Comparison of ENCODE assay signal across 8 cellular contexts in the genomic region with DNA sequence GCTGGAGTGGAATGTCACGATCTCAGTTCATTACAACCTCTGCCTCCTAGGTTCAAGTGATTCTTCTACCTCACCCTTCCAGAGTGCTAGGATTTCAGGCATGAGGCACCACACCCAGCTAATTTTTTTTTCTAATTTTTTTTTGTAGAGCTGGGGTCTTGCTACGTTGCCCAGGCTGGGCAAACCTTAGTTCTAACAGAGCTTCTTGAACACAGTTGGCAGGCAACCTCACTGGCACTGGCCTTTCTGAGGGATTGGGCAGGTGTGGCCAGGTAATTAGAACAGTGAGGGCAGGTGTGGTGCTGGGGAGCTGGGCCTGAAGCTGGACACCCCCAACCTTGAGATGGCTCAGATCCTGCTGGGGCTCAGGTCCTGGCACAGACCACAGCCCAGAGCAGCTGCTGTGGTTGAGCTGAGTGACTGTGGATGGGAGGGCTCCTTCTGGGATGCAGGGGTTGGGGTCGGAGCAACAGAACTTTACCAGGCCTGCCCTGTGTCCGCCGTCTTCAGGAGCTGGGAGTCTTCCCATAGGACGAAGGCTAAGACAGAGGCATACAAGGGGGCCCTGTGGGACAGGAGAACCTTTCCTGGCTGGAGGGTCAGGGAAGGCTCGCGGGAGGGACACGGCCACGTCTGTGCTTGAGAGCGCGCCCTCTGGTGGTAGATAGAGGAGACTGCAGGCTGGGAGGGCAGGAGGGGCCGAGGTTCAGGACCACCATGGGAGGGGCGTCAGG. TPM values are rescaled to one million over a fixed set of nuclear protein-coding genes. Genes with fewer than 3 reads are reported as not detected.
DNase-seq lines count a peak whose midpoint lies in the region; ATAC-seq and TF ChIP-seq lines count a peak whose summit lies in the region.

No MANE protein-coding gene starts in this region.

- intact Hi-C loops in Panc1 (cut with micrococcal nuclease; ENCODE audit: unreplicated experiment) = loop anchor here (10.0 kb wide), 1 partner anchor 46 kb away; a partner anchor contains a TSS

- H3K9me3 ChIP-seq in Panc1 (ENCODE audit: control insufficient read depth, insufficient read depth, low read depth, low read length) = no peaks in the 10 kb centered on the region

- no peaks in the 10 kb centered on the region for H3K36me3 ChIP-seq in Panc1 (ENCODE audit: control insufficient read depth, insufficient read depth, low read length)

- DNase-seq in Panc1 (ENCODE audit: low read depth, low spot score) (no peak), iPS DF 4.7 (ENCODE audit: extremely low read depth, low spot score) (peak; percentile 78), T1000 (lab: John Stamatoyannopoulos, UW) (no peak), NK-92 (lab: John Stamatoyannopoulos, UW; ENCODE audit: unreplicated experiment) (no peak)
- DNase-seq in activated naive CD8-positive, alpha-beta T cell treated with anti-CD3 and anti-CD28 coated beads for 36 hours = peak; percentile 22
- peak in 2 of 3 donors; percentile 20 to 29 for DNase-seq in stimulated activated CD4-positive, alpha-beta T cell treated with anti-CD3 and anti-CD28 coated beads, TNF-alpha, amount 100 ng/mL, for 48 hours (ENCODE audit: low read depth in 3 of 3)

- BruUV-seq in Panc1 (replicated peaks; lab: Mats Ljungman, UMichigan) = no TSS peak

- H3K27me3 ChIP-seq in Panc1 (ENCODE audit: control insufficient read depth, insufficient read depth, low read length) = no peaks in the 10 kb centered on the region

- no peaks in the 10 kb centered on the region for H3K36me3 Mint-ChIP-seq in activated naive CD8-positive, alpha-beta T cell treated with anti-CD3 and anti-CD28 coated beads for 36 hours

- H3K27ac ChIP-seq in Panc1 (ENCODE audit: low read length) = peak overlapping the region; percentile 70

- H3K27me3 Mint-ChIP-seq in activated naive CD8-positive, alpha-beta T cell treated with anti-CD3 and anti-CD28 coated beads for 36 hours = peaks cover 6% of the 10 kb centered on the region

- peaks cover 6% of the 10 kb centered on the region; the same call in 1 of the 2 replicates for H3K4me1 ChIP-seq in Panc1 (ENCODE audit: control insufficient read depth, insufficient read depth, low read length)

- peaks cover 6% of the 10 kb centered on the region for H3K4me1 Mint-ChIP-seq in activated naive CD8-positive, alpha-beta T cell treated with anti-CD3 and anti-CD28 coated beads for 36 hours

- no peak overlapping the region for H3K27ac Mint-ChIP-seq in activated naive CD8-positive, alpha-beta T cell treated with anti-CD3 and anti-CD28 coated beads for 36 hours

- H3K4me3 ChIP-seq in Panc1 (ENCODE audit: low read depth in 2 of 2, low read length in 2 of 2) = no peak overlapping the region

- CTCF ChIA-PET in Panc1 (lab: Charles Lee) = interaction anchor here (0.6 to 1.3 kb wide), 5 partner anchors 25 to 81 kb away, joined by 3 to 9 read pairs (median 3); no protein-coding TSS in a partner anchor

- no peak overlapping the region for H3K4me3 Mint-ChIP-seq in activated naive CD8-positive, alpha-beta T cell treated with anti-CD3 and anti-CD28 coated beads for 36 hours

- TF ChIP-seq CTCF in GM12872 (IDR thresholded peaks at IDR 0.05; ENCODE audit: insufficient read depth, low read depth, low read length) (peak; percentile 81), Panc1 (IDR thresholded peaks at IDR 0.05) (peak; percentile 95)

- peaks cover 9% of the 10 kb centered on the region for H3K9me3 Mint-ChIP-seq in activated naive CD8-positive, alpha-beta T cell treated with anti-CD3 and anti-CD28 coated beads for 36 hours

- POLR2A ChIA-PET in Panc1 (lab: Charles Lee) = interaction anchor here (0.6 kb wide), 1 partner anchor 102 kb away, joined by 3 read pairs; no protein-coding TSS in a partner anchor

- in situ Hi-C loops in Panc1 (cut with HindIII; ENCODE audit: low pct_unique_long_range_greater_than_20kb, low sequenced_read_pairs) = no loop called here

- peak; percentile 75 for ATAC-seq in Panc1
- ATAC-seq in HG02981 (IDR thresholded peaks at IDR 0.05; ENCODE audit: unreplicated experiment) = no peak

RNA-seq across cellular contexts. Expression of a gene that starts 48.2 kb away (rescaled TPM):
- total RNA-seq in Panc1 (2021; ENCODE audit: unreplicated experiment) = 25.8 TPM
- polyA plus RNA-seq in Panc1 (2012; ENCODE audit: insufficient read length) = 36.4 TPM
- not detected for total RNA-seq in activated naive CD8-positive, alpha-beta T cell treated with anti-CD3 and anti-CD28 coated beads for 36 hours

Comparison
In these comparisons a context has a peak if more than half of its experiments do, and no peak if none do; other contexts are left out.
1. DNase-seq: peak in activated naive CD8-positive, alpha-beta T cell treated with anti-CD3 and anti-CD28 coated beads for 36 hours (single experiment), iPS DF 4.7 (single experiment) and stimulated activated CD4-positive, alpha-beta T cell treated with anti-CD3 and anti-CD28 coated beads, TNF-alpha, amount 100 ng/mL, for 48 hours (2 of 3); none in Panc1 (single experiment), T1000 (single experiment) and NK-92 (single experiment).
2. RNA of a gene that starts 48.2 kb away (total RNA-seq): 25.8 TPM in Panc1 (single experiment); not detected in activated naive CD8-positive, alpha-beta T cell treated with anti-CD3 and anti-CD28 coated beads for 36 hours; every median in the first group is over 10 times any median in the second.